ENCODE assay signal across 1 cellular context in genomic region chr5:132063090-132063911, GRCh38.
A peak's percentile ranks its signal among the peaks of the same experiment; 100 is the strongest.
TF ChIP-seq lines count a peak whose summit lies in the region.

No MANE protein-coding gene starts in this region.

TF ChIP-seq in K562, 482 proteins besides CTCF, POLR2A, EP300 and RAD21 (continues in another document):
- TF ChIP-seq HIVEP1 (CRISPR knock-in tag; IDR thresholded peaks at IDR 0.05) (no peak), KAT8 (IDR thresholded peaks at IDR 0.05; ENCODE audit: low read depth) (no peak), TCF7L2 (IDR thresholded peaks at IDR 0.05; ENCODE audit: low read depth, low read length) (no peak), DEAF1 (CRISPR knock-in tag; IDR thresholded peaks at IDR 0.05) (peak; percentile 68), ZFX (CRISPR knock-in tag; IDR thresholded peaks at IDR 0.05) (no peak), KLF16 (IDR thresholded peaks at IDR 0.05) (peak; percentile 68), CHD2 (IDR thresholded peaks at IDR 0.05; ENCODE audit: low read depth, low read length) (no peak), HCFC1 (IDR thresholded peaks at IDR 0.05; ENCODE audit: low read depth, low read length) (peak; percentile 7; the same call in 1 of the 2 replicates), ZNF507 (tag; conservative IDR thresholded peaks at IDR 0.05) (no peak), SETDB1 (IDR thresholded peaks at IDR 0.05; ENCODE audit: low read length) (no peak), ZBTB26 (CRISPR knock-in tag; IDR thresholded peaks at IDR 0.05) (no peak), COPS2 (conservative IDR thresholded peaks at IDR 0.05) (no peak), TBP (optimal IDR thresholded peaks at IDR 0.05; ENCODE audit: low read depth, low read length) (peak; percentile 30), ZNF589 (CRISPR knock-in tag; IDR thresholded peaks at IDR 0.05; ENCODE audit: low read depth) (no peak), ZNF830 (CRISPR knock-in tag; IDR thresholded peaks at IDR 0.05) (no peak), CEBPB (tag; IDR thresholded peaks at IDR 0.05) (peak; percentile 92), FOS (IDR thresholded peaks at IDR 0.05; ENCODE audit: extremely low read depth, insufficient read length) (no peak), CCAR2 (IDR thresholded peaks at IDR 0.05; ENCODE audit: low read depth, low read length) (no peak), OTX1 (CRISPR knock-in tag; IDR thresholded peaks at IDR 0.05) (no peak), DACH1 (IDR thresholded peaks at IDR 0.05; ENCODE audit: partially characterized antibody) (peak; percentile 69), RBM22 (IDR thresholded peaks at IDR 0.05; ENCODE audit: low read depth, low read length, poor library complexity, severe bottlenecking) (no peak), PHF8 (IDR thresholded peaks at IDR 0.05; ENCODE audit: borderline replicate concordance, low read length) (no peak), ATF4 (CRISPR knock-in tag; IDR thresholded peaks at IDR 0.05) (no peak), ELF2 (CRISPR knock-in tag; IDR thresholded peaks at IDR 0.05) (no peak), CSDE1 (IDR thresholded peaks at IDR 0.05) (no peak), POLR2H (tag; IDR thresholded peaks at IDR 0.05; ENCODE audit: low read depth) (no peak), RCOR1 (IDR thresholded peaks at IDR 0.05; ENCODE audit: borderline replicate concordance in 1 of 2, low read depth in 2 of 2, low read length in 2 of 2) (peak in 1 of 2 experiments; percentile 48; a peak in 2 of 4 replicates), KLF10 (CRISPR knock-in tag; IDR thresholded peaks at IDR 0.05) (no peak), PCBP2 (IDR thresholded peaks at IDR 0.05; ENCODE audit: low read depth, low read length, poor library complexity, severe bottlenecking) (no peak), L3MBTL2 (IDR thresholded peaks at IDR 0.05) (0 out of 2 replicates have a peak, but pooled peaks have one; percentile 26), U2AF1 (optimal IDR thresholded peaks at IDR 0.05; ENCODE audit: low read depth, low read length) (no peak)
- TF ChIP-seq, protein P1, sequence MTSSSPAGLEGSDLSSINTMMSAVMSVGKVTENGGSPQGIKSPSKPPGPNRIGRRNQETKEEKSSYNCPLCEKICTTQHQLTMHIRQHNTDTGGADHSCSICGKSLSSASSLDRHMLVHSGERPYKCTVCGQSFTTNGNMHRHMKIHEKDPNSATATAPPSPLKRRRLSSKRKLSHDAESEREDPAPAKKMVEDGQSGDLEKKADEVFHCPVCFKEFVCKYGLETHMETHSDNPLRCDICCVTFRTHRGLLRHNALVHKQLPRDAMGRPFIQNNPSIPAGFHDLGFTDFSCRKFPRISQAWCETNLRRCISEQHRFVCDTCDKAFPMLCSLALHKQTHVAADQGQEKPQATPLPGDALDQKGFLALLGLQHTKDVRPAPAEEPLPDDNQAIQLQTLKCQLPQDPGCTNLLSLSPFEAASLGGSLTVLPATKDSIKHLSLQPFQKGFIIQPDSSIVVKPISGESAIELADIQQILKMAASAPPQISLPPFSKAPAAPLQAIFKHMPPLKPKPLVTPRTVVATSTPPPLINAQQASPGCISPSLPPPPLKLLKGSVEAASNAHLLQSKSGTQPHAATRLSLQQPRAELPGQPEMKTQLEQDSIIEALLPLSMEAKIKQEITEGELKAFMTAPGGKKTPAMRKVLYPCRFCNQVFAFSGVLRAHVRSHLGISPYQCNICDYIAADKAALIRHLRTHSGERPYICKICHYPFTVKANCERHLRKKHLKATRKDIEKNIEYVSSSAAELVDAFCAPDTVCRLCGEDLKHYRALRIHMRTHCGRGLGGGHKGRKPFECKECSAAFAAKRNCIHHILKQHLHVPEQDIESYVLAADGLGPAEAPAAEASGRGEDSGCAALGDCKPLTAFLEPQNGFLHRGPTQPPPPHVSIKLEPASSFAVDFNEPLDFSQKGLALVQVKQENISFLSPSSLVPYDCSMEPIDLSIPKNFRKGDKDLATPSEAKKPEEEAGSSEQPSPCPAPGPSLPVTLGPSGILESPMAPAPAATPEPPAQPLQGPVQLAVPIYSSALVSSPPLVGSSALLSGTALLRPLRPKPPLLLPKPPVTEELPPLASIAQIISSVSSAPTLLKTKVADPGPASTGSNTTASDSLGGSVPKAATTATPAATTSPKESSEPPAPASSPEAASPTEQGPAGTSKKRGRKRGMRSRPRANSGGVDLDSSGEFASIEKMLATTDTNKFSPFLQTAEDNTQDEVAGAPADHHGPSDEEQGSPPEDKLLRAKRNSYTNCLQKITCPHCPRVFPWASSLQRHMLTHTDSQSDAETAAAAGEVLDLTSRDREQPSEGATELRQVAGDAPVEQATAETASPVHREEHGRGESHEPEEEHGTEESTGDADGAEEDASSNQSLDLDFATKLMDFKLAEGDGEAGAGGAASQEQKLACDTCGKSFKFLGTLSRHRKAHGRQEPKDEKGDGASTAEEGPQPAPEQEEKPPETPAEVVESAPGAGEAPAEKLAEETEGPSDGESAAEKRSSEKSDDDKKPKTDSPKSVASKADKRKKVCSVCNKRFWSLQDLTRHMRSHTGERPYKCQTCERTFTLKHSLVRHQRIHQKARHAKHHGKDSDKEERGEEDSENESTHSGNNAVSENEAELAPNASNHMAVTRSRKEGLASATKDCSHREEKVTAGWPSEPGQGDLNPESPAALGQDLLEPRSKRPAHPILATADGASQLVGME (CRISPR knock-in tag; IDR thresholded peaks at IDR 0.05), result no peak
- TF ChIP-seq, protein P2, sequence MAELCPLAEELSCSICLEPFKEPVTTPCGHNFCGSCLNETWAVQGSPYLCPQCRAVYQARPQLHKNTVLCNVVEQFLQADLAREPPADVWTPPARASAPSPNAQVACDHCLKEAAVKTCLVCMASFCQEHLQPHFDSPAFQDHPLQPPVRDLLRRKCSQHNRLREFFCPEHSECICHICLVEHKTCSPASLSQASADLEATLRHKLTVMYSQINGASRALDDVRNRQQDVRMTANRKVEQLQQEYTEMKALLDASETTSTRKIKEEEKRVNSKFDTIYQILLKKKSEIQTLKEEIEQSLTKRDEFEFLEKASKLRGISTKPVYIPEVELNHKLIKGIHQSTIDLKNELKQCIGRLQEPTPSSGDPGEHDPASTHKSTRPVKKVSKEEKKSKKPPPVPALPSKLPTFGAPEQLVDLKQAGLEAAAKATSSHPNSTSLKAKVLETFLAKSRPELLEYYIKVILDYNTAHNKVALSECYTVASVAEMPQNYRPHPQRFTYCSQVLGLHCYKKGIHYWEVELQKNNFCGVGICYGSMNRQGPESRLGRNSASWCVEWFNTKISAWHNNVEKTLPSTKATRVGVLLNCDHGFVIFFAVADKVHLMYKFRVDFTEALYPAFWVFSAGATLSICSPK (IDR thresholded peaks at IDR 0.05; ENCODE audit: borderline replicate concordance), result no peak
- TF ChIP-seq, protein P3, sequence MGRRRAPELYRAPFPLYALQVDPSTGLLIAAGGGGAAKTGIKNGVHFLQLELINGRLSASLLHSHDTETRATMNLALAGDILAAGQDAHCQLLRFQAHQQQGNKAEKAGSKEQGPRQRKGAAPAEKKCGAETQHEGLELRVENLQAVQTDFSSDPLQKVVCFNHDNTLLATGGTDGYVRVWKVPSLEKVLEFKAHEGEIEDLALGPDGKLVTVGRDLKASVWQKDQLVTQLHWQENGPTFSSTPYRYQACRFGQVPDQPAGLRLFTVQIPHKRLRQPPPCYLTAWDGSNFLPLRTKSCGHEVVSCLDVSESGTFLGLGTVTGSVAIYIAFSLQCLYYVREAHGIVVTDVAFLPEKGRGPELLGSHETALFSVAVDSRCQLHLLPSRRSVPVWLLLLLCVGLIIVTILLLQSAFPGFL (CRISPR knock-in tag; IDR thresholded peaks at IDR 0.05), result no peak
- TF ChIP-seq, protein P4, sequence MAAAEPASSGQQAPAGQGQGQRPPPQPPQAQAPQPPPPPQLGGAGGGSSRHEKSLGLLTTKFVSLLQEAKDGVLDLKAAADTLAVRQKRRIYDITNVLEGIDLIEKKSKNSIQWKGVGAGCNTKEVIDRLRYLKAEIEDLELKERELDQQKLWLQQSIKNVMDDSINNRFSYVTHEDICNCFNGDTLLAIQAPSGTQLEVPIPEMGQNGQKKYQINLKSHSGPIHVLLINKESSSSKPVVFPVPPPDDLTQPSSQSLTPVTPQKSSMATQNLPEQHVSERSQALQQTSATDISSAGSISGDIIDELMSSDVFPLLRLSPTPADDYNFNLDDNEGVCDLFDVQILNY (CRISPR knock-in tag; IDR thresholded peaks at IDR 0.05), result no peak
- TF ChIP-seq, protein P5, sequence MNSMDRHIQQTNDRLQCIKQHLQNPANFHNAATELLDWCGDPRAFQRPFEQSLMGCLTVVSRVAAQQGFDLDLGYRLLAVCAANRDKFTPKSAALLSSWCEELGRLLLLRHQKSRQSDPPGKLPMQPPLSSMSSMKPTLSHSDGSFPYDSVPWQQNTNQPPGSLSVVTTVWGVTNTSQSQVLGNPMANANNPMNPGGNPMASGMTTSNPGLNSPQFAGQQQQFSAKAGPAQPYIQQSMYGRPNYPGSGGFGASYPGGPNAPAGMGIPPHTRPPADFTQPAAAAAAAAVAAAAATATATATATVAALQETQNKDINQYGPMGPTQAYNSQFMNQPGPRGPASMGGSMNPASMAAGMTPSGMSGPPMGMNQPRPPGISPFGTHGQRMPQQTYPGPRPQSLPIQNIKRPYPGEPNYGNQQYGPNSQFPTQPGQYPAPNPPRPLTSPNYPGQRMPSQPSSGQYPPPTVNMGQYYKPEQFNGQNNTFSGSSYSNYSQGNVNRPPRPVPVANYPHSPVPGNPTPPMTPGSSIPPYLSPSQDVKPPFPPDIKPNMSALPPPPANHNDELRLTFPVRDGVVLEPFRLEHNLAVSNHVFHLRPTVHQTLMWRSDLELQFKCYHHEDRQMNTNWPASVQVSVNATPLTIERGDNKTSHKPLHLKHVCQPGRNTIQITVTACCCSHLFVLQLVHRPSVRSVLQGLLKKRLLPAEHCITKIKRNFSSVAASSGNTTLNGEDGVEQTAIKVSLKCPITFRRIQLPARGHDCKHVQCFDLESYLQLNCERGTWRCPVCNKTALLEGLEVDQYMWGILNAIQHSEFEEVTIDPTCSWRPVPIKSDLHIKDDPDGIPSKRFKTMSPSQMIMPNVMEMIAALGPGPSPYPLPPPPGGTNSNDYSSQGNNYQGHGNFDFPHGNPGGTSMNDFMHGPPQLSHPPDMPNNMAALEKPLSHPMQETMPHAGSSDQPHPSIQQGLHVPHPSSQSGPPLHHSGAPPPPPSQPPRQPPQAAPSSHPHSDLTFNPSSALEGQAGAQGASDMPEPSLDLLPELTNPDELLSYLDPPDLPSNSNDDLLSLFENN (IDR thresholded peaks at IDR 0.05; ENCODE audit: low read depth in 2 of 2, low read length in 2 of 2), result peak in 1 of 2 experiments; percentile 40; a peak in 1 of 4 replicates
- TF ChIP-seq, protein P6, sequence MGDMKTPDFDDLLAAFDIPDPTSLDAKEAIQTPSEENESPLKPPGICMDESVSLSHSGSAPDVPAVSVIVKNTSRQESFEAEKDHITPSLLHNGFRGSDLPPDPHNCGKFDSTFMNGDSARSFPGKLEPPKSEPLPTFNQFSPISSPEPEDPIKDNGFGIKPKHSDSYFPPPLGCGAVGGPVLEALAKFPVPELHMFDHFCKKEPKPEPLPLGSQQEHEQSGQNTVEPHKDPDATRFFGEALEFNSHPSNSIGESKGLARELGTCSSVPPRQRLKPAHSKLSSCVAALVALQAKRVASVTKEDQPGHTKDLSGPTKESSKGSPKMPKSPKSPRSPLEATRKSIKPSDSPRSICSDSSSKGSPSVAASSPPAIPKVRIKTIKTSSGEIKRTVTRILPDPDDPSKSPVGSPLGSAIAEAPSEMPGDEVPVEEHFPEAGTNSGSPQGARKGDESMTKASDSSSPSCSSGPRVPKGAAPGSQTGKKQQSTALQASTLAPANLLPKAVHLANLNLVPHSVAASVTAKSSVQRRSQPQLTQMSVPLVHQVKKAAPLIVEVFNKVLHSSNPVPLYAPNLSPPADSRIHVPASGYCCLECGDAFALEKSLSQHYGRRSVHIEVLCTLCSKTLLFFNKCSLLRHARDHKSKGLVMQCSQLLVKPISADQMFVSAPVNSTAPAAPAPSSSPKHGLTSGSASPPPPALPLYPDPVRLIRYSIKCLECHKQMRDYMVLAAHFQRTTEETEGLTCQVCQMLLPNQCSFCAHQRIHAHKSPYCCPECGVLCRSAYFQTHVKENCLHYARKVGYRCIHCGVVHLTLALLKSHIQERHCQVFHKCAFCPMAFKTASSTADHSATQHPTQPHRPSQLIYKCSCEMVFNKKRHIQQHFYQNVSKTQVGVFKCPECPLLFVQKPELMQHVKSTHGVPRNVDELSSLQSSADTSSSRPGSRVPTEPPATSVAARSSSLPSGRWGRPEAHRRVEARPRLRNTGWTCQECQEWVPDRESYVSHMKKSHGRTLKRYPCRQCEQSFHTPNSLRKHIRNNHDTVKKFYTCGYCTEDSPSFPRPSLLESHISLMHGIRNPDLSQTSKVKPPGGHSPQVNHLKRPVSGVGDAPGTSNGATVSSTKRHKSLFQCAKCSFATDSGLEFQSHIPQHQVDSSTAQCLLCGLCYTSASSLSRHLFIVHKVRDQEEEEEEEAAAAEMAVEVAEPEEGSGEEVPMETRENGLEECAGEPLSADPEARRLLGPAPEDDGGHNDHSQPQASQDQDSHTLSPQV (IDR thresholded peaks at IDR 0.05), result no peak
